ENCODE assay signal across 13 cellular contexts in the genomic region with DNA sequence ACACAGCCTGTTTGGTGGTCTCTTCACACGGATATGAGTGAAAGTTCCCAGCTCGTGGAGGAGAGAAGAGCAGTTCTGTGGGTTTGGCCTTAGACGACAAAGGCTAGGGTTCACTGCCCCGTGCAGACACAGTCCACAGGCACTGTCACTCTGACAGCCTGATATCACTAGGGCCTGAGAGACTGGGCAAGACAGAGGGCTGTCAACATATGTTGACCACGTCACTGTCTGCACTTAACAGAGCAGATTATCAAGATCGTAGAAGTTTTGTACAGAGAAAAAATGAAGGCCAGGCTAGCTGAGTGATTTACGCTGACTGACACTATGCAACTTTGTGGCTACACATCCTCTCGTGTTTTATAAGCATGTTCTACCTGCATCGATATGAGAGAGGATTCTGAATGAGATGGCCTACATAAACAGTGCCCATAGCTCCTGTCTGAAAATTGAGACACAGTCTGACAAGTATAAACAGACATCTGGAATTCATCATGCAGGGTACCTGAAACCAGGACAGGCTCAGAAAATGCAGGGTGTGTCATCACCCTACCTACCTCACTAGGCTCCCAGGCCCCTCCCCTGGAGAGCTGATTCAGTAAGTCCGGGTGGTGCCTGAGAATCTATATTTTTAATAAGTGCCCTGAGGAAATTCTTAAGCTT.
DNase-seq lines count a peak whose midpoint lies in the region; ATAC-seq, FAIRE-seq and TF ChIP-seq lines count a peak whose summit lies in the region.
"Had no signal": no experiment of that assay in that cellular context is flagged by ENCODE, and none has a peak within 500 bp of the region (broad histone marks: within the 10 kb centered on the region; RNA-seq: fewer than 3 reads in every experiment).

No MANE protein-coding gene starts in this region.

- H3K4me3 Mint-ChIP-seq in progenitor cell of endocrine pancreas (ENCODE audit: low read depth), result no peak overlapping the region

- peaks cover 0 to 14% of the 10 kb centered on the region in 2 experiments; a peak in 2 of 4 replicates for H3K79me2 ChIP-seq in H1 (ENCODE audit: control insufficient read depth in 1 of 2, insufficient read depth in 2 of 2, low read length in 2 of 2)

- no peaks in the 10 kb centered on the region for H3K23me2 ChIP-seq in H1 (ENCODE audit: low read depth, low read length)

- no peak overlapping the region for H2BK120ac ChIP-seq in H1 (replicated peaks; ENCODE audit: low read depth, low read length)

- TF ChIP-seq RAD21 in H1 (IDR thresholded peaks at IDR 0.05 in 1 of 2, conservative IDR thresholded peaks at IDR 0.05 in 1 of 2; ENCODE audit: low read depth in 2 of 2, low read length in 2 of 2), result no peak

- no peak for TF ChIP-seq POLR2A in H1 (IDR thresholded peaks at IDR 0.05; ENCODE audit: control extremely low read depth in 1 of 2, low read depth in 2 of 2, low read length in 2 of 2)

- no peaks in the 10 kb centered on the region for H3K36me3 ChIP-seq in H1 (ENCODE audit: control insufficient read depth in 2 of 4, insufficient read depth in 4 of 4, low read length in 3 of 4)
- H3K36me3 ChIP-seq: ascending aorta had no signal

- H3K27ac Mint-ChIP-seq in progenitor cell of endocrine pancreas, result peak overlapping the region; percentile 65

- H3K4me3 ChIP-seq in H1 (ENCODE audit: extremely low read depth in 1 of 4, insufficient read depth in 2 of 4, low read depth in 3 of 4, low read length in 4 of 4), result no peak overlapping the region
- H3K4me3 ChIP-seq: ascending aorta had no signal

- H3K18ac ChIP-seq in H1 (ENCODE audit: extremely low read depth, low read length), result no peak overlapping the region

- no peak overlapping the region for H2BK20ac ChIP-seq in H1 (ENCODE audit: low read length)

- H3K23ac ChIP-seq in H1 (ENCODE audit: insufficient read length), result no peak overlapping the region

- H2AFZ ChIP-seq in H1 (ENCODE audit: low read length), result no peak overlapping the region

- no peak overlapping the region for H2AK5ac ChIP-seq in H1 (ENCODE audit: low read depth, low read length)

- H3K4me2 ChIP-seq in H1 (ENCODE audit: insufficient read depth in 1 of 2, low read depth in 2 of 2, low read length in 2 of 2), result no peak overlapping the region

- H3K79me1 ChIP-seq in H1 (ENCODE audit: low read depth, low read length), result peaks cover 5% of the 10 kb centered on the region; the same call in 1 of the 2 replicates

- no peak overlapping the region for H3K14ac ChIP-seq in H1 (ENCODE audit: insufficient read length)

- H3K27me3 Mint-ChIP-seq in progenitor cell of endocrine pancreas, result no peaks in the 10 kb centered on the region

- WGBS in H1 (ENCODE audit: extremely low coverage in 1 of 2, insufficient coverage in 1 of 2, insufficient read length in 1 of 2, insufficient replicate concordance in 2 of 2, low coverage in 1 of 2, low lambda C conversion rate in 2 of 2, missing lambda C conversion rate in 1 of 2), 2 experiments, result 77% methylated on average over 10 of the region's 10 CpGs; no CpG with 5 or more reads in 1 of the 2 experiments

- DNase-seq in NCI-H69 (lab: John Stamatoyannopoulos, UW), result peak; percentile 2
- DNase-seq in H1 (ENCODE audit: low read depth in 1 of 2, low spot score in 2 of 2), result no peak
- DNase-seq in progenitor cell of endocrine pancreas (ENCODE audit: low spot score, unreplicated experiment), result no peak
- DNase-seq in omental fat pad (ENCODE audit: low spot score), result no peak
- DNase-seq: activated CD4-positive, alpha-beta T cell treated with anti-CD3 and anti-CD28 coated beads, Interleukin-2, amount 50 U/mL, for 4 hours; activated effector memory CD4-positive, alpha-beta T cell treated with Interleukin-2 at 50 U/mL for 16 hours; NCI-H2081; nucleus accumbens; T-helper 9 cell had no signal

- no peak overlapping the region for H3K56ac ChIP-seq in H1 (replicated peaks; ENCODE audit: insufficient read length, low read depth, low read length)

- H3K27me3 ChIP-seq in H1 (replicated peaks in 1 of 4; ENCODE audit: control insufficient read depth in 3 of 4, extremely low read depth in 1 of 4, insufficient read depth in 3 of 4, low read length in 3 of 4), result no peaks in the 10 kb centered on the region
- H3K27me3 ChIP-seq: ascending aorta had no signal

- no peak for TF ChIP-seq EP300 in H1 (IDR thresholded peaks at IDR 0.05; ENCODE audit: borderline replicate concordance in 1 of 2, low read depth in 2 of 2, low read length in 2 of 2)

- no peak overlapping the region for H4K5ac ChIP-seq in H1 (ENCODE audit: insufficient read length, low read depth, low read length)

- TF ChIP-seq CTCF in H1 (IDR thresholded peaks at IDR 0.05; ENCODE audit: control extremely low read depth in 1 of 3, insufficient read depth in 1 of 3, low read depth in 1 of 3, low read length in 3 of 3), result no peak
- no peak for TF ChIP-seq CTCF in progenitor cell of endocrine pancreas (IDR thresholded peaks at IDR 0.05; ENCODE audit: unreplicated experiment)
- TF ChIP-seq CTCF in omental fat pad (IDR thresholded peaks at IDR 0.05), result no peak

- peaks cover 5 to 28% (median 12%) of the 10 kb centered on the region in 4 experiments; a peak in 6 of 7 replicates for H3K4me1 ChIP-seq in H1 (replicated peaks in 1 of 4; ENCODE audit: control insufficient read depth in 3 of 4, insufficient read depth in 4 of 4, low read length in 3 of 4)

- no peak for FAIRE-seq in H1 (lab: Jason Lieb, UNC)

- H4K20me1 ChIP-seq in H1 (replicated peaks in 1 of 2; ENCODE audit: control insufficient read depth in 1 of 2, insufficient read depth in 2 of 2, low read length in 2 of 2), result no peaks in the 10 kb centered on the region

- ATAC-seq in GM19463 (IDR thresholded peaks at IDR 0.05; ENCODE audit: unreplicated experiment) (peak; percentile 27), omental fat pad (ENCODE audit: low FRiP score) (no peak), HG03108 (IDR thresholded peaks at IDR 0.05; ENCODE audit: unreplicated experiment) (no peak), HG03521 (IDR thresholded peaks at IDR 0.05; ENCODE audit: unreplicated experiment) (no peak)

- CTCF ChIA-PET in H1 (lab: Charles Lee; ENCODE audit: partially characterized antibody), result interaction anchor here (0.6 to 0.8 kb wide), 2 partner anchors 9 to 45 kb away, joined by 3 read pairs; no protein-coding TSS in a partner anchor

- POLR2A ChIA-PET in H1 (lab: Charles Lee; ENCODE audit: partially characterized antibody), result no interaction called here

- H4K8ac ChIP-seq in H1 (ENCODE audit: extremely low read depth, insufficient read depth, low read length), result 0 out of 2 replicates have a peak overlapping the region, but pooled peaks have one; percentile 39

- no peaks in the 10 kb centered on the region for H3K36me3 Mint-ChIP-seq in progenitor cell of endocrine pancreas (ENCODE audit: insufficient read depth)

- no peak overlapping the region for H3K9ac ChIP-seq in H1 (replicated peaks in 1 of 4; ENCODE audit: extremely low read depth in 1 of 4, low read depth in 3 of 4, low read length in 3 of 4)

- no peak overlapping the region for H3K27ac ChIP-seq in H1 (ENCODE audit: low read depth, low read length)
- H3K27ac ChIP-seq: ascending aorta had no signal

- H3K4ac ChIP-seq in H1 (replicated peaks; ENCODE audit: insufficient read length, low read depth, low read length), result no peak overlapping the region

- H3K9me3 ChIP-seq in H1 (ENCODE audit: insufficient read depth in 2 of 2, low read depth in 1 of 2, low read length in 1 of 2), result no peaks in the 10 kb centered on the region
- H3K9me3 ChIP-seq: ascending aorta had no signal

- H2BK15ac ChIP-seq in H1 (ENCODE audit: low read length), result 0 out of 2 replicates have a peak overlapping the region, but pooled peaks have one; percentile 19

- peaks cover 24% of the 10 kb centered on the region for H3K4me1 Mint-ChIP-seq in progenitor cell of endocrine pancreas (ENCODE audit: low read depth)

- no peak overlapping the region for H2BK12ac ChIP-seq in H1 (ENCODE audit: low read depth, low read length)

- no peak overlapping the region for H4K91ac ChIP-seq in H1 (replicated peaks; ENCODE audit: insufficient read length, low read length)

- peak overlapping the region; percentile 77 for H2BK5ac ChIP-seq in H1 (ENCODE audit: low read depth, low read length)

- no peaks in the 10 kb centered on the region for H3K9me3 Mint-ChIP-seq in progenitor cell of endocrine pancreas (ENCODE audit: low read depth)

TF ChIP-seq in H1, 55 proteins besides CTCF, POLR2A, EP300 and RAD21:
- no peak for TF ChIP-seq JUN (IDR thresholded peaks at IDR 0.05; ENCODE audit: low read depth, low read length)
- TF ChIP-seq CBX8 (IDR thresholded peaks at IDR 0.05; ENCODE audit: borderline replicate concordance, low read depth, low read length), result no peak
- no peak for TF ChIP-seq RBBP5 (IDR thresholded peaks at IDR 0.05; ENCODE audit: borderline replicate concordance, low read depth, low read length)
- no peak for TF ChIP-seq TAF1 (IDR thresholded peaks at IDR 0.05; ENCODE audit: low read depth, low read length)
- TF ChIP-seq TAF7 (optimal IDR thresholded peaks at IDR 0.05; ENCODE audit: borderline replicate concordance, low read depth, low read length), result no peak
- TF ChIP-seq SIN3A (conservative IDR thresholded peaks at IDR 0.05 in 1 of 2, IDR thresholded peaks at IDR 0.05 in 1 of 2; ENCODE audit: low read depth in 1 of 2, low read length in 2 of 2), result no peak
- no peak for TF ChIP-seq SIX5 (IDR thresholded peaks at IDR 0.05; ENCODE audit: low read depth, low read length)
- no peak for TF ChIP-seq CHD1 (IDR thresholded peaks at IDR 0.05; ENCODE audit: low read depth, low read length)
- no peak for TF ChIP-seq TEAD4 (IDR thresholded peaks at IDR 0.05; ENCODE audit: low read depth, low read length)
- no peak for TF ChIP-seq SP1 (IDR thresholded peaks at IDR 0.05; ENCODE audit: low read depth, low read length)
- TF ChIP-seq KDM5A (IDR thresholded peaks at IDR 0.05; ENCODE audit: low read length), result no peak
